In genomic region chrX:784829-785228, GRCh38 we compare ENCODE assay signal across 24 cellular contexts.
A peak's percentile ranks its signal among the peaks of the same experiment; 100 is the strongest.
DNase-seq lines count a peak whose midpoint lies in the region; ATAC-seq, FAIRE-seq and TF ChIP-seq lines count a peak whose summit lies in the region.
"Had no signal": no experiment of that assay in that cellular context is flagged by ENCODE, and none has a peak within 500 bp of the region (broad histone marks: within the 10 kb centered on the region; RNA-seq: fewer than 3 reads in every experiment).

No MANE protein-coding gene starts in this region.

- intact Hi-C loops in K562 (cut with micrococcal nuclease): no loop called here

- H3K27me3 ChIP-seq in K562 (ENCODE audit: control insufficient read depth in 2 of 2, insufficient read depth in 2 of 2, low read length in 2 of 2) (peaks cover 0 to 14% of the 10 kb centered on the region in 2 experiments; a peak in 1 of 5 replicates), H1 (replicated peaks in 1 of 4; ENCODE audit: control insufficient read depth in 3 of 4, extremely low read depth in 1 of 4, insufficient read depth in 3 of 4, low read length in 3 of 4) (no peaks in the 10 kb centered on the region; a peak in 1 of 7 replicates), neuronal stem cell (ENCODE audit: control insufficient read depth in 3 of 3, insufficient read depth in 3 of 3, low read depth in 1 of 3, low read length in 3 of 3) (peaks cover 0 to 6% (median 3%) of the 10 kb centered on the region in 3 experiments)
- H3K27me3 ChIP-seq: BLaER1 had no signal

- TF ChIP-seq CTCF in K562 (IDR thresholded peaks at IDR 0.05 in 2 of 3, conservative IDR thresholded peaks at IDR 0.05 in 1 of 3; ENCODE audit: insufficient read depth in 2 of 3, low read depth in 1 of 3, low read length in 3 of 3) (no peak), H1 (IDR thresholded peaks at IDR 0.05; ENCODE audit: control extremely low read depth in 1 of 3, insufficient read depth in 1 of 3, low read depth in 1 of 3, low read length in 3 of 3) (no peak)

- H3K18ac ChIP-seq in H1 (ENCODE audit: extremely low read depth, low read length) (no peak overlapping the region), neuronal stem cell (ENCODE audit: low read length) (peak overlapping the region; percentile 64)

- H4K8ac ChIP-seq in H1 (ENCODE audit: extremely low read depth, insufficient read depth, low read length) (no peak overlapping the region), neuronal stem cell (ENCODE audit: low read depth, low read length) (no peak overlapping the region)

- no peak overlapping the region for H2BK120ac ChIP-seq in H1 (replicated peaks; ENCODE audit: low read depth, low read length)
- no peak overlapping the region for H2BK120ac ChIP-seq in neuronal stem cell (ENCODE audit: low read depth, low read length)

- no peak overlapping the region for H2AK5ac ChIP-seq in H1 (ENCODE audit: low read depth, low read length)
- peak overlapping the region; percentile 74 for H2AK5ac ChIP-seq in neuronal stem cell (ENCODE audit: low read depth, low read length)

- H3K4ac ChIP-seq in H1 (replicated peaks; ENCODE audit: insufficient read length, low read depth, low read length): no peak overlapping the region
- no peak overlapping the region for H3K4ac ChIP-seq in neuronal stem cell (ENCODE audit: low read length)

- no peak overlapping the region for H3K56ac ChIP-seq in H1 (replicated peaks; ENCODE audit: insufficient read length, low read depth, low read length)

- no peak for ATAC-seq in K562
- no peak for ATAC-seq in HG03039 (IDR thresholded peaks at IDR 0.05; ENCODE audit: unreplicated experiment)
- no peak for ATAC-seq in HG02588 (IDR thresholded peaks at IDR 0.05; ENCODE audit: unreplicated experiment)
- ATAC-seq: CD8-positive, alpha-beta T cell; HCT116 had no signal

- H4K20me1 ChIP-seq in K562 (replicated peaks; ENCODE audit: control insufficient read depth, insufficient read depth, low read length) (no peaks in the 10 kb centered on the region), H1 (replicated peaks in 1 of 2; ENCODE audit: control insufficient read depth in 1 of 2, insufficient read depth in 2 of 2, low read length in 2 of 2) (no peaks in the 10 kb centered on the region)
- H4K20me1 ChIP-seq: BLaER1 had no signal

- peak; percentile 24 for DNase-seq in activated effector memory CD4-positive, alpha-beta T cell treated with anti-CD3 and anti-CD28 coated beads, Interleukin-2, amount 50 U/mL, for 16 hours
- no peak for DNase-seq in activated effector memory CD4-positive, alpha-beta T cell treated with Interleukin-2 at 50 U/mL for 16 hours
- no peak for DNase-seq in K562 (ENCODE audit: extremely low read depth in 1 of 4, low spot score in 3 of 4)
- DNase-seq in H1 (ENCODE audit: low read depth in 1 of 2, low spot score in 2 of 2): no peak
- no peak for DNase-seq in neuronal stem cell (ENCODE audit: low spot score)
- DNase-seq in D341Med (ENCODE audit: low spot score): no peak
- DNase-seq: Caco-2; CD4-positive, CD25-positive, alpha-beta regulatory T cell; CD8-positive, alpha-beta T cell; DMS 273 treated with DMSO at 0.1 percent for 48 hours; DMS79; EL; GDM1; H9 had no signal

- in situ Hi-C loops in K562 (cut with MboI): no loop called here

- H4K91ac ChIP-seq in H1 (replicated peaks; ENCODE audit: insufficient read length, low read length) (no peak overlapping the region), neuronal stem cell (ENCODE audit: low read depth, low read length, poor library complexity) (no peak overlapping the region)

- H3K4me3 ChIP-seq in K562 (no peak overlapping the region), H1 (ENCODE audit: extremely low read depth in 1 of 4, insufficient read depth in 2 of 4, low read depth in 3 of 4, low read length in 4 of 4) (no peak overlapping the region), neuronal stem cell (ENCODE audit: low read length in 2 of 2) (no peak overlapping the region)
- H3K4me3 ChIP-seq: BLaER1 had no signal

- no peak for TF ChIP-seq RAD21 in K562 (CRISPR knock-in tag; conservative IDR thresholded peaks at IDR 0.05 in 1 of 2, IDR thresholded peaks at IDR 0.05 in 1 of 2)
- TF ChIP-seq RAD21 in H1 (IDR thresholded peaks at IDR 0.05 in 1 of 2, conservative IDR thresholded peaks at IDR 0.05 in 1 of 2; ENCODE audit: low read depth in 2 of 2, low read length in 2 of 2): no peak

- H2BK15ac ChIP-seq in H1 (ENCODE audit: low read length) (peak overlapping the region; percentile 61; the same call in 1 of the 2 replicates), neuronal stem cell (ENCODE audit: low read length) (no peak overlapping the region)

- POLR2A ChIA-PET in K562 (lab: Yijun Ruan, JAX) (no interaction called here), H1 (lab: Charles Lee; ENCODE audit: partially characterized antibody) (no interaction called here)

- no peak for FAIRE-seq in K562 (lab: Jason Lieb, UNC)
- no peak for FAIRE-seq in H1 (lab: Jason Lieb, UNC)
- FAIRE-seq: A204.1, D721Med, GM12891, GM18507 had no signal

- H3K79me2 ChIP-seq in K562 (ENCODE audit: control insufficient read depth, insufficient read depth, low read length) (no peaks in the 10 kb centered on the region), H1 (ENCODE audit: control insufficient read depth in 1 of 2, insufficient read depth in 2 of 2, low read length in 2 of 2) (no peaks in the 10 kb centered on the region)

- H2BK20ac ChIP-seq in H1 (ENCODE audit: low read length): no peak overlapping the region; the same call in 1 of the 2 replicates

- no peaks in the 10 kb centered on the region for H3K9me1 ChIP-seq in K562 (ENCODE audit: control insufficient read depth, insufficient read depth, low read length)

- H3K23ac ChIP-seq in H1 (ENCODE audit: insufficient read length): no peak overlapping the region
- no peak overlapping the region for H3K23ac ChIP-seq in neuronal stem cell (ENCODE audit: low read depth, low read length, poor library complexity)

- H3K9me3 ChIP-seq in K562 (replicated peaks; ENCODE audit: control insufficient read depth, insufficient read depth, low read depth, low read length) (0 out of 2 replicates have a peak, but pooled peaks cover 3% of the 10 kb centered on the region), H1 (ENCODE audit: insufficient read depth in 2 of 2, low read depth in 1 of 2, low read length in 1 of 2) (no peaks in the 10 kb centered on the region), neuronal stem cell (replicated peaks in 1 of 2; ENCODE audit: control insufficient read depth in 2 of 2, insufficient read depth in 1 of 2, low read depth in 1 of 2, low read length in 2 of 2) (no peaks in the 10 kb centered on the region)
- H3K9me3 ChIP-seq: BLaER1, Caco-2 had no signal

- 16% methylated on average over 11 of the region's 13 CpGs for WGBS in K562 (ENCODE audit: insufficient coverage, low coverage, missing lambda C conversion rate)
- WGBS in H1 (ENCODE audit: extremely low coverage in 1 of 2, insufficient coverage in 1 of 2, insufficient read length in 1 of 2, insufficient replicate concordance in 2 of 2, low coverage in 1 of 2, low lambda C conversion rate in 2 of 2, missing lambda C conversion rate in 1 of 2), 2 experiments: 69% methylated on average over 12 of the region's 13 CpGs; no CpG with 5 or more reads in 1 of the 2 experiments
- WGBS in neuronal stem cell (ENCODE audit: extremely low coverage in 2 of 2, insufficient read length in 2 of 2, insufficient replicate concordance in 1 of 2), 2 donors: no CpG with 5 or more reads among the region's 13 CpGs

- H3K14ac ChIP-seq in H1 (ENCODE audit: insufficient read length) (no peak overlapping the region), neuronal stem cell (ENCODE audit: low read length) (no peak overlapping the region)

- H3K4me1 ChIP-seq in K562 (replicated peaks in 1 of 2; ENCODE audit: control insufficient read depth in 2 of 2, insufficient read depth in 2 of 2, low read length in 2 of 2): no peaks in the 10 kb centered on the region
- H3K4me1 ChIP-seq in H1 (replicated peaks in 1 of 4; ENCODE audit: control insufficient read depth in 3 of 4, insufficient read depth in 4 of 4, low read length in 3 of 4): peaks cover 6 to 20% (median 11%) of the 10 kb centered on the region in 4 experiments
- H3K4me1 ChIP-seq in neuronal stem cell (ENCODE audit: control insufficient read depth in 2 of 2, insufficient read depth in 1 of 2, low read depth in 1 of 2, low read length in 2 of 2): peaks cover 7 to 11% of the 10 kb centered on the region in 2 donors
- H3K4me1 ChIP-seq: Caco-2 had no signal

- no peak overlapping the region for H3K4me2 ChIP-seq in K562 (ENCODE audit: insufficient read depth, low read length)
- no peak overlapping the region for H3K4me2 ChIP-seq in H1 (ENCODE audit: insufficient read depth in 1 of 2, low read depth in 2 of 2, low read length in 2 of 2)
- no peak overlapping the region for H3K4me2 ChIP-seq in neuronal stem cell (ENCODE audit: insufficient read depth, low read length, poor library complexity, severe bottlenecking)
- H3K4me2 ChIP-seq: BLaER1 had no signal

- H3K27ac ChIP-seq in K562 (ENCODE audit: extremely low read depth, low read depth, low read length): no peak overlapping the region
- no peak overlapping the region for H3K27ac ChIP-seq in H1 (ENCODE audit: low read depth, low read length)
- no peak overlapping the region for H3K27ac ChIP-seq in neuronal stem cell (replicated peaks; ENCODE audit: low read length)
- H3K27ac ChIP-seq: 22Rv1, BLaER1, C4-2B had no signal

- no peak for TF ChIP-seq POLR2A in K562 (conservative IDR thresholded peaks at IDR 0.05)
- no peak for TF ChIP-seq POLR2A in H1 (IDR thresholded peaks at IDR 0.05; ENCODE audit: control extremely low read depth in 1 of 2, low read depth in 2 of 2, low read length in 2 of 2)

- no TSS peak for BruUV-seq in K562 (replicated peaks; lab: Mats Ljungman, UMichigan)

- H3K9ac ChIP-seq in K562 (ENCODE audit: insufficient read depth in 1 of 2, low read depth in 2 of 2, low read length in 2 of 2) (no peak overlapping the region), H1 (replicated peaks in 1 of 4; ENCODE audit: extremely low read depth in 1 of 4, low read depth in 3 of 4, low read length in 3 of 4) (no peak overlapping the region), neuronal stem cell (ENCODE audit: low read depth, low read length, poor library complexity) (no peak overlapping the region)
- H3K9ac ChIP-seq: BLaER1 had no signal

- H3K23me2 ChIP-seq in H1 (ENCODE audit: low read depth, low read length): no peaks in the 10 kb centered on the region

- peak overlapping the region; percentile 60; the same call in 1 of the 2 replicates for H2BK12ac ChIP-seq in H1 (ENCODE audit: low read depth, low read length)
- H2BK12ac ChIP-seq in neuronal stem cell (ENCODE audit: low read length): no peak overlapping the region

- no peak for TF ChIP-seq EP300 in K562 (IDR thresholded peaks at IDR 0.05; ENCODE audit: low read length)
- no peak for TF ChIP-seq EP300 in H1 (IDR thresholded peaks at IDR 0.05; ENCODE audit: borderline replicate concordance in 1 of 2, low read depth in 2 of 2, low read length in 2 of 2)

- H2AFZ ChIP-seq in K562 (ENCODE audit: low read depth, low read length) (no peak overlapping the region), H1 (ENCODE audit: low read length) (no peak overlapping the region; the same call in 1 of the 2 replicates), neuronal stem cell (ENCODE audit: low read length) (no peak overlapping the region)

- H3K36me3 ChIP-seq in K562 (ENCODE audit: control insufficient read depth, insufficient read depth, low read length): no peaks in the 10 kb centered on the region
- no peaks in the 10 kb centered on the region for H3K36me3 ChIP-seq in H1 (ENCODE audit: control insufficient read depth in 2 of 4, insufficient read depth in 4 of 4, low read length in 3 of 4)
- H3K36me3 ChIP-seq in neuronal stem cell (replicated peaks in 1 of 2; ENCODE audit: control insufficient read depth in 2 of 2, insufficient read depth in 2 of 2, low read length in 2 of 2): no peaks in the 10 kb centered on the region
- H3K36me3 ChIP-seq: BLaER1 had no signal

- H4K5ac ChIP-seq in H1 (ENCODE audit: insufficient read length, low read depth, low read length): no peak overlapping the region

- H2BK5ac ChIP-seq in H1 (ENCODE audit: low read depth, low read length) (no peak overlapping the region), neuronal stem cell (ENCODE audit: low read length) (no peak overlapping the region)

- H3K79me1 ChIP-seq in H1 (ENCODE audit: low read depth, low read length): no peaks in the 10 kb centered on the region
- H3K79me1 ChIP-seq in neuronal stem cell (ENCODE audit: low read depth, low read length): no peaks in the 10 kb centered on the region

- CTCF ChIA-PET in K562 (lab: Yijun Ruan, JAX; ENCODE audit: low intra/inter-chr PET ratio): no interaction called here
- CTCF ChIA-PET in H1 (lab: Charles Lee; ENCODE audit: partially characterized antibody): no interaction called here
